In the genomic region with DNA sequence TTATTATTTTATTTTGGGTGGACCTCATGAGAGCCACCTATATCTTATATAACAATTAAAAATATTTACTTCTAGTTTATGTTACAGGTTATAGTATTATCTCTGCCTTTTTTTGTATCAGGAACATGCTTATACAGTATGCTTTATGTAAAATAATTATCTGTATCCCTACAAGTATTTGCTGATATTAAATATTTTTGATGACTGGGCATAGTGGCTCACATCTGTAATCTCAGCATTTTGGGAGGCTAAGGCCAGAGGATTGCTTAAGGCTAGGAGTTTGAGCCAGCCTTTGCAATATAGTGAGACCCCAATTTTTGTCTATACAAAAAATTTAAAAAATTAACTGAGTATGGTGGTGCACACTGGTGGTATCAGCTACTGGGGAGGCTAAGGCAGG, we compare ENCODE assay signal across 20 cellular contexts.
"Had no signal": no experiment of that assay in that cellular context is flagged by ENCODE, and none has a peak within 500 bp of the region (broad histone marks: within the 10 kb centered on the region; RNA-seq: fewer than 3 reads in every experiment).

No MANE protein-coding gene starts in this region.

- H2AFZ ChIP-seq: parathyroid adenoma had no signal

- H3K4me1 ChIP-seq: parathyroid adenoma, sigmoid colon had no signal

- DNase-seq: activated CD4-positive, alpha-beta T cell treated with anti-CD3 and anti-CD28 coated beads for 1 hour; activated effector memory CD4-positive, alpha-beta T cell treated with anti-CD3 and anti-CD28 coated beads, Interleukin-2, amount 50 U/mL, for 16 hours; activated T-cell treated with anti-CD3 and anti-CD28 coated beads, Interleukin-2, amount 50 U/mL, for 72 hours; foreskin melanocyte; glutamatergic neuron; hippocampal formation; left colon; lower lobe of right lung; sigmoid colon; stimulated activated naive CD4-positive, alpha-beta T cell treated with Interleukin-2 at 50 U/mL for 16 hours; substantia nigra; T-helper 2 cell had no signal

- H3K79me2 ChIP-seq: parathyroid adenoma had no signal

- H3K27me3 ChIP-seq: sigmoid colon, tibial nerve had no signal

- H3K27me3 Mint-ChIP-seq: activated naive CD4-positive, alpha-beta T cell treated with anti-CD3 and anti-CD28 coated beads, Interleukin-2, amount 50 U/mL, for 24 hours had no signal

- H3K4me3 Mint-ChIP-seq: activated naive CD4-positive, alpha-beta T cell treated with anti-CD3 and anti-CD28 coated beads, Interleukin-2, amount 50 U/mL, for 24 hours; activated T-cell treated with anti-CD3 and anti-CD28 coated beads, Interleukin-2, amount 50 U/mL, for 72 hours; nephron had no signal

- FAIRE-seq: islet of Langerhans, urothelium cell line had no signal

- H3K27ac Mint-ChIP-seq: activated naive CD4-positive, alpha-beta T cell treated with anti-CD3 and anti-CD28 coated beads, Interleukin-2, amount 50 U/mL, for 24 hours; nephron had no signal

- ATAC-seq: activated T-cell treated with anti-CD3 and anti-CD28 coated beads, Interleukin-2, amount 50 U/mL, for 72 hours; left colon; lower lobe of right lung had no signal

- H3K9me3 ChIP-seq: lower lobe of right lung, sigmoid colon, tibial nerve had no signal

- H3K9me3 Mint-ChIP-seq: activated naive CD4-positive, alpha-beta T cell treated with anti-CD3 and anti-CD28 coated beads, Interleukin-2, amount 50 U/mL, for 24 hours; activated T-cell treated with anti-CD3 and anti-CD28 coated beads, Interleukin-2, amount 50 U/mL, for 72 hours; nephron had no signal

- H3K4me3 ChIP-seq: lower lobe of right lung, sigmoid colon, tibial nerve had no signal

- H3K9ac ChIP-seq: parathyroid adenoma had no signal

- H3K27ac ChIP-seq: epithelial cell of prostate, lower lobe of right lung, sigmoid colon, VCaP had no signal

- H3K4me1 Mint-ChIP-seq: nephron had no signal
